In genomic region chr3:51670053-51670666, GRCh38 we compare ENCODE assay signal across 8 cellular contexts. TPM values are rescaled to one million over a fixed set of nuclear protein-coding genes. Genes with fewer than 3 reads are reported as not detected.
DNase-seq lines count a peak whose midpoint lies in the region; FAIRE-seq and TF ChIP-seq lines count a peak whose summit lies in the region.

No MANE protein-coding gene starts in this region.

- in situ Hi-C loops in HAP-1 (cut with MboI; ENCODE audit: low sequenced_read_pairs) = no loop called here

- no peak for FAIRE-seq in GM12891 (lab: Jason Lieb, UNC)

- no peaks in the 10 kb centered on the region; the same call in 1 of the 2 replicates for H3K36me3 ChIP-seq in HAP-1 (replicated peaks)
- H3K36me3 ChIP-seq in SJCRH30 = no peaks in the 10 kb centered on the region; the same call in 1 of the 2 replicates

- TF ChIP-seq POLR2A in GM12891 (IDR thresholded peaks at IDR 0.05; ENCODE audit: low read depth, low read length) = no peak

- H3K27me3 ChIP-seq in HAP-1 (ENCODE audit: low read depth) = no peaks in the 10 kb centered on the region
- H3K27me3 ChIP-seq in SJCRH30 = no peaks in the 10 kb centered on the region

- H3K4me3 ChIP-seq in HAP-1 (peak overlapping the region; percentile 84), skeletal muscle cell (ENCODE audit: low read depth, low read length) (peak overlapping the region; percentile 96), SJCRH30 (no peak overlapping the region)

- DNase-seq in HAP-1 (ENCODE audit: low spot score in 2 of 2) (no peak), SW480 (ENCODE audit: low spot score) (peak; percentile 41), epithelial cell of prostate (ENCODE audit: low read depth, low spot score) (no peak), skeletal muscle cell (ENCODE audit: low read depth) (no peak), GM12891 (ENCODE audit: insufficient read length, low spot score) (no peak), SJCRH30 (no peak), activated gamma-delta T cell (lab: John Stamatoyannopoulos, UW) (no peak), NCI-H345 treated with DMSO at 0.1 percent for 48 hours (lab: John Stamatoyannopoulos, UW; ENCODE audit: unreplicated experiment) (no peak)

- H3K27ac ChIP-seq in epithelial cell of prostate = peak overlapping the region; percentile 78
- no peak overlapping the region for H3K27ac ChIP-seq in SJCRH30

- H3K9me3 ChIP-seq in HAP-1 = no peaks in the 10 kb centered on the region
- no peaks in the 10 kb centered on the region for H3K9me3 ChIP-seq in SJCRH30 (replicated peaks)

- H3K4me1 ChIP-seq in HAP-1 (peaks cover 14% of the 10 kb centered on the region), SJCRH30 (peaks cover 4% of the 10 kb centered on the region; the same call in 1 of the 2 replicates)

TF ChIP-seq in GM12891, 5 proteins besides CTCF, POLR2A, EP300 and RAD21:
- TF ChIP-seq SPI1 (IDR thresholded peaks at IDR 0.05; ENCODE audit: low read depth, low read length) = no peak
- TF ChIP-seq PAX5 (IDR thresholded peaks at IDR 0.05; ENCODE audit: insufficient read depth, low read length, severe bottlenecking) = no peak
- no peak for TF ChIP-seq POU2F2 (IDR thresholded peaks at IDR 0.05; ENCODE audit: low read depth, low read length)
- no peak for TF ChIP-seq TAF1 (IDR thresholded peaks at IDR 0.05; ENCODE audit: low read depth, low read length)
- no peak for TF ChIP-seq POLR2AphosphoS5 (IDR thresholded peaks at IDR 0.05; ENCODE audit: low read depth, low read length)

RNA-seq across cellular contexts. Expression of gene TEX264, which starts 0.9 kb away (rescaled TPM):
- polyA plus RNA-seq in GM12891 (2012; ENCODE audit: low read depth, missing spikeins) = 30.0 TPM
- 34.7 and 35.0 TPM in 2 replicates for total RNA-seq in SJCRH30 (2014; rRNA removed; shearing (Covaris generic))

RNA-seq across cellular contexts. Expression of gene GRM2, which starts 36.7 kb away (rescaled TPM):
- polyA plus RNA-seq in GM12891 (2012; ENCODE audit: low read depth, missing spikeins) = 0.06 TPM
- 0.16 and 0.30 TPM in 2 replicates for total RNA-seq in SJCRH30 (2014; rRNA removed; shearing (Covaris generic))
